8 cellular contexts compared by ENCODE assay signal in genomic region chr12:56152132-56152755, GRCh38.
DNase-seq lines count a peak whose midpoint lies in the region; ATAC-seq and TF ChIP-seq lines count a peak whose summit lies in the region.

TSS of gene MYL6B (plus strand) at chr12:56152587. CDS start at chr12:56153919, 1,332 bp downstream.

- peak; percentile 53 for DNase-seq in AG09319 (ENCODE audit: extremely low read depth, low read depth)
- peak; percentile 81 for DNase-seq in NCI-H345 treated with DMSO at 0.1 percent for 48 hours (lab: John Stamatoyannopoulos, UW; ENCODE audit: unreplicated experiment)
- DNase-seq in activated CD4-positive, CD25-positive, alpha-beta regulatory T cell (lab: John Stamatoyannopoulos, UW), result peak; percentile 86 to 91 (median 88)
- DNase-seq in caudate nucleus (lab: John Stamatoyannopoulos, UW), result peak in 60 of 61 donors; percentile 46 to 96 (median 85)
- DNase-seq in islet precursor cell, result peak; percentile 97
- DNase-seq in stimulated activated CD4-positive, alpha-beta T cell treated with anti-CD3 and anti-CD28 coated beads, Interleukin-12 subunit alpha, Interleukin-12 subunit beta, amount 100 ng/mL, for 4 hours, result peak; percentile 92

- TF ChIP-seq CTCF in AG09319 (IDR thresholded peaks at IDR 0.05; ENCODE audit: low read depth, low read length), result no peak

- peak within 1 kb of the TSS; percentile 90 for H3K27ac ChIP-seq in caudate nucleus (ENCODE audit: low read depth, low read length)

- peak; percentile 94 for ATAC-seq in GM19025 (IDR thresholded peaks at IDR 0.05; ENCODE audit: low read depth, unreplicated experiment)
- peak; percentile 91 for ATAC-seq in HG03280 (IDR thresholded peaks at IDR 0.05; ENCODE audit: unreplicated experiment)

Comparison
In these comparisons a context has a peak if more than half of its experiments do, and no peak if none do; other contexts are left out.
1. Peak in every context shown above with its lines: DNase-seq, ATAC-seq and H3K27ac ChIP-seq.